ENCODE assay signal across 26 cellular contexts in the genomic region with DNA sequence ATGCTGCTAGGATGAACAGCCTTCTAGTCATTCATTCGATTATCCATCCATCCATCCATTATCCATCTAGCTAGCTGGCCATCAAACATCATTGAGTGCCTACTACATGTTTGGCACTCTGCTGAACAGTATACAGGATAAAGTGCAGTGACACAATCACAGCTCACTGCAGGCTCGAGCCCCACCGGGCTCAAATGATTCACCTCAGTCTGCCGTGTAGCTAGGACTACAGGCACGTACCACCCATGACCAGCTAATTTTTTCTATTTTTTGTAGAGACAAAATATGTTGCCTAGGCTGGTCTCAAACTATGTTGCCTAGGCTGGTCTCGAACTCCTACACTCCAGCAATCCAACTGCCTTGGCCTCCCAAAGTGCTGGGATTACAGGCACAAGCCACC.
"Had no signal": no experiment of that assay in that cellular context is flagged by ENCODE, and none has a peak within 500 bp of the region (broad histone marks: within the 10 kb centered on the region; RNA-seq: fewer than 3 reads in every experiment).

No MANE protein-coding gene starts in this region.

- H3K27me3 Mint-ChIP-seq: natural killer cell treated with Interleukin-12 subunit alpha and Interleukin-12 subunit beta and Interleukin-15 and Interleukin-18, amount 100 ng/mL, for 72 hours; stimulated activated memory B cell treated with anti-CD40 and anti-IgM and Interleukin-4, amounts not matched to agents 10 μg/mL and 1 μg/mL and 100 μg/mL, for 72 hours; stimulated activated naive CD8-positive, alpha-beta T cell treated with anti-CD3 and anti-CD28 coated beads, Interleukin-15, amount 100 ng/mL, for 72 hours had no signal

- H3K4me1 ChIP-seq: right lobe of liver, uterus had no signal

- H3K36me3 ChIP-seq: esophagus muscularis mucosa, lower lobe of right lung, right lobe of liver, spleen, thoracic aorta, transverse colon, uterus had no signal

- DNase-seq: cortex of kidney; dorsolateral prefrontal cortex; effector memory CD4-positive, alpha-beta T cell; foreskin fibroblast; immature natural killer cell; left cardiac atrium; left ventricle myocardium inferior; lower lobe of right lung; mesenchymal stem cell; midbrain; psoas muscle; retina; right lobe of liver; spleen; stimulated activated CD4-positive, alpha-beta T cell treated with anti-CD3 and anti-CD28 coated beads, Interleukin-15, amount 100 ng/mL, for 24 hours; stimulated activated CD4-positive, alpha-beta T cell treated with anti-CD3 and anti-CD28 coated beads, Interleukin-1b, Interleukin-23, amount 100 ng/mL, for 48 hours; stimulated activated CD4-positive, alpha-beta T cell treated with anti-CD3 and anti-CD28 coated beads, Interleukin-4, amount 100 ng/mL, for 24 hours; stimulated activated naive CD8-positive, alpha-beta T cell treated with anti-CD3 and anti-CD28 coated beads, Interleukin-15, amount 100 ng/mL, for 72 hours; transverse colon; uterus had no signal

- H2AFZ ChIP-seq: parathyroid adenoma had no signal

- H3K27ac Mint-ChIP-seq: immature natural killer cell; natural killer cell treated with Interleukin-12 subunit alpha and Interleukin-12 subunit beta and Interleukin-15 and Interleukin-18, amount 100 ng/mL, for 72 hours; stimulated activated memory B cell treated with anti-CD40 and anti-IgM and Interleukin-4, amounts not matched to agents 10 μg/mL and 1 μg/mL and 100 μg/mL, for 72 hours; stimulated activated naive CD8-positive, alpha-beta T cell treated with anti-CD3 and anti-CD28 coated beads, Interleukin-15, amount 100 ng/mL, for 72 hours had no signal

- ATAC-seq: left cardiac atrium; lower lobe of right lung; natural killer cell treated with Interleukin-12 subunit alpha and Interleukin-12 subunit beta and Interleukin-15 and Interleukin-18, amount 100 ng/mL, for 72 hours; right lobe of liver; stimulated activated memory B cell treated with anti-CD40 and anti-IgM and Interleukin-4, amounts not matched to agents 10 μg/mL and 1 μg/mL and 100 μg/mL, for 72 hours; stimulated activated naive CD8-positive, alpha-beta T cell treated with anti-CD3 and anti-CD28 coated beads, Interleukin-15, amount 100 ng/mL, for 72 hours had no signal

- H3K4me3 Mint-ChIP-seq: immature natural killer cell; natural killer cell treated with Interleukin-12 subunit alpha and Interleukin-12 subunit beta and Interleukin-15 and Interleukin-18, amount 100 ng/mL, for 72 hours; stimulated activated memory B cell treated with anti-CD40 and anti-IgM and Interleukin-4, amounts not matched to agents 10 μg/mL and 1 μg/mL and 100 μg/mL, for 72 hours; stimulated activated naive CD8-positive, alpha-beta T cell treated with anti-CD3 and anti-CD28 coated beads, Interleukin-15, amount 100 ng/mL, for 72 hours had no signal

- H3K9me3 ChIP-seq: esophagus muscularis mucosa, lower lobe of right lung, psoas muscle, right lobe of liver, spleen, thoracic aorta, transverse colon, uterus had no signal

- H3K4me3 ChIP-seq: dorsolateral prefrontal cortex, esophagus muscularis mucosa, left ventricle myocardium inferior, lower lobe of right lung, psoas muscle, right lobe of liver, spleen, thoracic aorta, transverse colon, uterus had no signal

- H3K9me3 Mint-ChIP-seq: immature natural killer cell; natural killer cell treated with Interleukin-12 subunit alpha and Interleukin-12 subunit beta and Interleukin-15 and Interleukin-18, amount 100 ng/mL, for 72 hours; stimulated activated naive CD8-positive, alpha-beta T cell treated with anti-CD3 and anti-CD28 coated beads, Interleukin-15, amount 100 ng/mL, for 72 hours had no signal

- H3K9ac ChIP-seq: parathyroid adenoma had no signal

- H3K27me3 ChIP-seq: dorsolateral prefrontal cortex, esophagus muscularis mucosa, right lobe of liver, spleen, transverse colon, uterus had no signal

- H3K36me3 Mint-ChIP-seq: immature natural killer cell; natural killer cell treated with Interleukin-12 subunit alpha and Interleukin-12 subunit beta and Interleukin-15 and Interleukin-18, amount 100 ng/mL, for 72 hours had no signal

- H3K27ac ChIP-seq: epithelial cell of prostate, esophagus muscularis mucosa, left ventricle myocardium inferior, lower lobe of right lung, parathyroid adenoma, psoas muscle, right lobe of liver, spleen, thoracic aorta, transverse colon, uterus had no signal
